In the genomic region with DNA sequence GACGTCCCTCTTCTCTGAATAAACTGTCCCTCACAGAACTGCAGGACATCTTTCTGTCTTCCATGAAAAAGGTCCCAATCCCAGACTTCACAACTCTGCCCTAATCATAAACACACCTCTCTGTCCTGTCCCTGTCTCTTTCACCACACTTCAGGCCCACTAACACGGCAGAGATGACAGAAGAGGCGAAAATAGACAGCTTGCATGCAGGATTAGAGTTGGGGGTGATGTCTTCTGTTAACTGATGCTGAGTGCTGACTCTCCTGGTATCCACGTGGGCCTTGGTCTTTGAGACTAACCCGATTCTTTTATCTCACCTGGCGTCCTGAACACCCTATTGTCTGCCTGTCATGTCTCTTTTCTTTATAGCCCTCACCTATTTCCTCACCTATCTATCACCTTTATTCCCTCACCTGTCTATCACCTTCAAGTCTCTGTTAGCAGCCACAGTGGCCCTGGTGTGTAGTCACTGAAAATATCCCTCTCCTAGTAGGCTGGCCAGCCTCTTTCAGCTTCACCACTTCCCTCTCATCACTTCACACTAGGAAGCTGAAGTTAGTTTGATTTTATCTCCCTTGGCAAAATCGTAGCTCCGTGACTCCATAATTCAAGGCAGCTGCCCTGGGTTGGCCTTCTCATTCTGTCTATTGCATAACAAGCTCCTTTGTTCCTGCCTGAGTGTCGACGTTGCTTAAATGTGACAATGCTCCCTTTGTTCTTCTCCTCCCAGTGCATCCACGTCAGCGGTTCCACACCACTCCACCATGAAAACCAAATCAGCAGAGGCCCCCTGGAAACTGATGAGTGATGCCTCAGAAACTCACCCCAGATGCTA, we compare ENCODE assay signal across 12 cellular contexts. TPM values are rescaled to one million over a fixed set of nuclear protein-coding genes. Genes with fewer than 3 reads are reported as not detected.
DNase-seq lines count a peak whose midpoint lies in the region; ATAC-seq, FAIRE-seq and TF ChIP-seq lines count a peak whose summit lies in the region.
"Had no signal": no experiment of that assay in that cellular context is flagged by ENCODE, and none has a peak within 500 bp of the region (broad histone marks: within the 10 kb centered on the region; RNA-seq: fewer than 3 reads in every experiment).

No MANE protein-coding gene starts in this region.

- no peak overlapping the region for H3K27ac ChIP-seq in prostate gland

- ATAC-seq in GM19324 (IDR thresholded peaks at IDR 0.05; ENCODE audit: low FRiP score, unreplicated experiment): no peak
- ATAC-seq: activated CD4-positive, CD25-positive, alpha-beta regulatory T cell treated with anti-CD3 and anti-CD28 coated beads, Interleukin-2, amount 50 U/mL, for 24 hours; naive thymus-derived CD4-positive, alpha-beta T cell had no signal

- H3K36me3 ChIP-seq in prostate gland: no peaks in the 10 kb centered on the region

- no peak overlapping the region for H3K4me3 ChIP-seq in foreskin fibroblast (ENCODE audit: low read depth in 1 of 2, low read length in 2 of 2)
- no peak overlapping the region for H3K4me3 ChIP-seq in prostate gland

- H3K27me3 ChIP-seq in prostate gland (replicated peaks; ENCODE audit: insufficient read depth): no peaks in the 10 kb centered on the region

- TF ChIP-seq POLR2A in prostate gland (IDR thresholded peaks at IDR 0.05): no peak
- no peak for TF ChIP-seq POLR2A in erythroblast (IDR thresholded peaks at IDR 0.05; ENCODE audit: low read length)

- DNase-seq in GM04503 (ENCODE audit: low read depth): peak; percentile 35
- peak; percentile 16 for DNase-seq in RCC 7860 (ENCODE audit: low spot score)
- peak; percentile 57 to 67 for DNase-seq in foreskin fibroblast
- peak; percentile 22 for DNase-seq in prostate gland (ENCODE audit: low spot score)
- DNase-seq in DMS53 treated with DMSO at 0.1 percent for 48 hours (lab: John Stamatoyannopoulos, UW; ENCODE audit: unreplicated experiment): no peak
- no peak for DNase-seq in amniotic stem cell (lab: John Stamatoyannopoulos, UW)
- DNase-seq in erythroblast (lab: John Stamatoyannopoulos, UW): no peak
- DNase-seq: H7; naive thymus-derived CD4-positive, alpha-beta T cell had no signal

- no peaks in the 10 kb centered on the region for H3K9me3 ChIP-seq in prostate gland

- TF ChIP-seq CTCF in foreskin fibroblast (IDR thresholded peaks at IDR 0.05; ENCODE audit: low read depth, low read length) (no peak), prostate gland (IDR thresholded peaks at IDR 0.05) (no peak)

- intact Hi-C loops in prostate gland (cut with DNase I): no loop called here

- no peaks in the 10 kb centered on the region for H3K4me1 ChIP-seq in prostate gland (replicated peaks)

- 34% methylated on average over 12 of the region's 12 CpGs for WGBS in prostate gland

- FAIRE-seq in RCC 7860 (lab: Jason Lieb, UNC): no peak
- FAIRE-seq: colon had no signal

RNA-seq across cellular contexts. Expression of a gene that starts 30.6 kb away (rescaled TPM):
- 1 to 10 TPM in 1 of 2 donors, under 1 TPM in 1; 0.68 to 2.4 TPM for total RNA-seq in prostate gland
- total RNA-seq: naive thymus-derived CD4-positive, alpha-beta T cell had no signal

Comparison
In these comparisons a context has a peak if more than half of its experiments do, and no peak if none do; other contexts are left out.
1. DNase-seq: peak in GM04503 (single experiment), RCC 7860 (single experiment), foreskin fibroblast (2 of 2) and prostate gland (single experiment); none in DMS53 treated with DMSO at 0.1 percent for 48 hours (single experiment), amniotic stem cell (single experiment) and erythroblast (0 of 2).